ENCODE assay signal across 8 cellular contexts in the genomic region with DNA sequence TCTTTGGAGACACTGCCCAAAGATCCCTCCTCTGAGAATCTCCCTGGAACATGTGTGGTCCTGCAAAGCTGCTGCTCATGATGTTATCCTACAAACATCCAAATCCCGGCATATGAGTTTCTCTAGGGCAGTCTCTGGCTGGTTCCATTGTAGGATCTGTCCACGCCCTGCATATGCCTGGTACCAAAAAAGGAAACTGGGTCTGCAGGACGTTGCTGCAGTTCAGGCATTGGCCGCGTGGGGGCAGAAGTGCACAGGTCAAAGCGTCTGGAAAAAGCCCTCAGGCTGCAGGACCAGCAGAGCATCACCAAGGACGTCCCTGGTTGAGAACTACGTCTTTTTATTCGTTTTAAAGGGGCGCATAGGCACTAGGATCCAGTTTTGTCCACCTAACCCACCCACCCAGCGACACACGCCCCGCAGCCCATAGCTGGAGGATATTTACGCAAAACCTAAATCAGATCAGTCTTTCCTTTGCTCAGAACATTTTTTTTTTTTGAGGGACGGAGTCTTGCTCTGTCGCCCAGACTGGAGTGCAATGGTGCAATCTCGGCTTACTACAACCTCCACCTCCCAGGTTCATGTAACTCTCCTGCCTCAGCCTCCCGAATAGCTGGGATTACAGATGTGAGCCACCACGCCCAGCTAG. TPM values are rescaled to one million over a fixed set of nuclear protein-coding genes. Genes with fewer than 3 reads are reported as not detected.
DNase-seq lines count a peak whose midpoint lies in the region; ATAC-seq, FAIRE-seq and TF ChIP-seq lines count a peak whose summit lies in the region.

No MANE protein-coding gene starts in this region.

- no peaks in the 10 kb centered on the region for H3K9me3 Mint-ChIP-seq in activated naive CD4-positive, alpha-beta T cell treated with anti-CD3 and anti-CD28 coated beads for 36 hours

- H3K4me3 ChIP-seq in pancreas = no peak overlapping the region
- H3K4me3 ChIP-seq in tibial artery = no peak overlapping the region

- WGBS in pancreas, 2 donors = 13 to 15% methylated on average over 19 of the region's 19 CpGs

- no peak overlapping the region for H3K27ac Mint-ChIP-seq in activated naive CD4-positive, alpha-beta T cell treated with anti-CD3 and anti-CD28 coated beads for 36 hours

- TF ChIP-seq CTCF in GM10248 (IDR thresholded peaks at IDR 0.05; ENCODE audit: control extremely low read depth, extremely low read depth, low read depth, missing control alignments) (peak; percentile 97), pancreas (IDR thresholded peaks at IDR 0.05) (peak; percentile 76 to 90 (median 90)), tibial artery (IDR thresholded peaks at IDR 0.05) (peak; percentile 91 to 94)

- H3K4me1 Mint-ChIP-seq in activated naive CD4-positive, alpha-beta T cell treated with anti-CD3 and anti-CD28 coated beads for 36 hours (ENCODE audit: low read depth) = peaks cover 4% of the 10 kb centered on the region

- no peaks in the 10 kb centered on the region for H3K36me3 ChIP-seq in pancreas
- no peaks in the 10 kb centered on the region for H3K36me3 ChIP-seq in tibial artery

- FAIRE-seq in pancreas (lab: Jason Lieb, UNC) = peak; percentile 86

- no peaks in the 10 kb centered on the region for H3K36me3 Mint-ChIP-seq in activated naive CD4-positive, alpha-beta T cell treated with anti-CD3 and anti-CD28 coated beads for 36 hours (ENCODE audit: low read depth)

- CTCF ChIA-PET in GM10248 (lab: Yijun Ruan, JAX) = interaction anchor here (0.7 to 9.1 kb wide), 16 partner anchors 10 to 505 kb away, joined by 3 to 93 read pairs (median 4); a partner anchor contains a TSS
- CTCF ChIA-PET in activated naive CD4-positive, alpha-beta T cell treated with anti-CD3 and anti-CD28 coated beads for 36 hours (lab: Charles Lee) = interaction anchor here (0.6 to 1.8 kb wide), 15 partner anchors 10 to 283 kb away, joined by 3 to 16 read pairs (median 4); a partner anchor contains a TSS

- DNase-seq in GM10248 (ENCODE audit: extremely low spot score) = peak; percentile 92
- DNase-seq in NCI-H1417 (lab: John Stamatoyannopoulos, UW) = peak; percentile 68 to 92 (median 84)
- DNase-seq in SKM-1 (lab: John Stamatoyannopoulos, UW; ENCODE audit: unreplicated experiment) = peak; percentile 71
- peak; percentile 96 for DNase-seq in activated naive CD4-positive, alpha-beta T cell treated with anti-CD3 and anti-CD28 coated beads for 36 hours
- DNase-seq in glomerular endothelial cell (ENCODE audit: extremely low read depth, low read depth, low spot score) = peak; percentile 42
- peak; percentile 66 to 98 (median 88) for DNase-seq in pancreas
- DNase-seq in tibial artery = peak; percentile 91 to 94

- H3K9me3 ChIP-seq in pancreas = no peaks in the 10 kb centered on the region
- no peaks in the 10 kb centered on the region for H3K9me3 ChIP-seq in tibial artery

- H3K27me3 Mint-ChIP-seq in activated naive CD4-positive, alpha-beta T cell treated with anti-CD3 and anti-CD28 coated beads for 36 hours (ENCODE audit: low read depth) = no peaks in the 10 kb centered on the region

- H3K27me3 ChIP-seq in pancreas (no peaks in the 10 kb centered on the region), tibial artery (no peaks in the 10 kb centered on the region)

- ATAC-seq in pancreas (peak; percentile 76 to 100 (median 98)), HG03135 (IDR thresholded peaks at IDR 0.05; ENCODE audit: unreplicated experiment) (no peak)

- H3K4me1 ChIP-seq in pancreas (no peaks in the 10 kb centered on the region), tibial artery (peaks cover 0 to 8% (median 5%) of the 10 kb centered on the region in 4 donors)

- H3K27ac ChIP-seq in pancreas (no peak overlapping the region), tibial artery (peak overlapping the region in 1 of 2 donors; percentile 29)

- POLR2A ChIA-PET in GM10248 (lab: Yijun Ruan, JAX) = no interaction called here

- H3K4me3 Mint-ChIP-seq in activated naive CD4-positive, alpha-beta T cell treated with anti-CD3 and anti-CD28 coated beads for 36 hours = no peak overlapping the region

- intact Hi-C loops in activated naive CD4-positive, alpha-beta T cell treated with anti-CD3 and anti-CD28 coated beads for 36 hours (cut with micrococcal nuclease) = loop anchor here (1.0 to 2.0 kb wide), 5 partner anchors 47 to 362 kb away; a partner anchor contains a TSS
- intact Hi-C loops in pancreas (cut with DNase I) (loop anchor here in 1 of 3 donors (10.0 kb wide), 1 partner anchor 111 kb away; no protein-coding TSS in a partner anchor), tibial artery (cut with DNase I; ENCODE audit: low total_unique reads) (loop anchor here (10.0 kb wide), 1 partner anchor 111 kb away; no protein-coding TSS in a partner anchor)

RNA-seq across cellular contexts. Expression of a gene that starts 12.9 kb away (rescaled TPM):
- total RNA-seq in activated naive CD4-positive, alpha-beta T cell treated with anti-CD3 and anti-CD28 coated beads for 36 hours = 1 to 10 TPM; 5.6 to 5.7 TPM
- total RNA-seq in glomerular endothelial cell (3.4 and 6.2 TPM in 2 replicates), pancreas (10 to 100 TPM in 1 of 6 donors, 1 to 10 TPM in 5; 5.0 to 10.4 (median 6.2) TPM)
- 1 to 10 TPM; 4.2 to 5.2 TPM for polyA plus RNA-seq in pancreas

RNA-seq across cellular contexts. Expression of a gene that starts 46.5 kb away (rescaled TPM):
- total RNA-seq in activated naive CD4-positive, alpha-beta T cell treated with anti-CD3 and anti-CD28 coated beads for 36 hours = 1 to 10 TPM; 3.9 to 5.0 TPM
- total RNA-seq in glomerular endothelial cell = 8.1 and 8.6 TPM in 2 replicates
- total RNA-seq in pancreas = 1 to 10 TPM; 3.3 to 7.0 (median 4.1) TPM
- polyA plus RNA-seq in pancreas = under 1 TPM; 0.38 to 0.65 TPM

RNA-seq across cellular contexts. Expression of a gene that starts 46.6 kb away (rescaled TPM):
- 10 to 100 TPM; 11.2 to 11.9 TPM for total RNA-seq in activated naive CD4-positive, alpha-beta T cell treated with anti-CD3 and anti-CD28 coated beads for 36 hours
- total RNA-seq in glomerular endothelial cell = 13.0 and 13.5 TPM in 2 replicates
- total RNA-seq in pancreas = 10 to 100 TPM in 5 of 6 donors, 1 to 10 TPM in 1; 10.0 to 16.7 (median 12.3) TPM
- 1 to 10 TPM; 6.1 to 6.3 TPM for polyA plus RNA-seq in pancreas

Comparison
In these comparisons a context has a peak if more than half of its experiments do, and no peak if none do; other contexts are left out.
1. DNase-seq: peak in every context shown above with its lines; median percentile 96 in activated naive CD4-positive, alpha-beta T cell treated with anti-CD3 and anti-CD28 coated beads for 36 hours; 92 in tibial artery; 92 in GM10248; 88 in pancreas; 84 in NCI-H1417; 71 in SKM-1; 42 in glomerular endothelial cell.